Comparison of ENCODE assay signal across 11 cellular contexts in the genomic region with DNA sequence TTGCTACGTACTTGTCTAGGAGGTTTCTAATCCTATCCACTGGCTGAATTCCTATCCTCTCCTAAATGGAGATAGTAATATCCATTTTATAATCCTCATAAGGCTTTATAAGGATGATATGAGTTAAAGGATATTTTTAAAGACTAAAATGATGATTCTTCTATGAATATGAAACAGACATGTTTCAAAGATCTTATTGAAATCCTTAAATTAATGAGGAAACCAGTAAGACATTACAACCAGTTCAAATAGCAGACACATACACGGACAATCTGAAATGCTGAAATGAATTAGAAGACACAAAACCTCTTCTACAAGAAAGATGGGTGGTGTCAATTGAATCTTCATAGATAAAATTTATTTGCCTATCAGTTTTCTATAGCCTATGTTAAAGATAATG.
DNase-seq lines count a peak whose midpoint lies in the region; TF ChIP-seq lines count a peak whose summit lies in the region.
"Had no signal": no experiment of that assay in that cellular context is flagged by ENCODE, and none has a peak within 500 bp of the region (broad histone marks: within the 10 kb centered on the region; RNA-seq: fewer than 3 reads in every experiment).

No MANE protein-coding gene starts in this region.

- no peaks in the 10 kb centered on the region for H4K20me1 ChIP-seq in H9 (ENCODE audit: control insufficient read depth, insufficient read depth, insufficient read length)

- peak overlapping the region; percentile 50 for H3K27ac ChIP-seq in H9 (ENCODE audit: insufficient read length, low read depth, low read length)
- H3K27ac ChIP-seq in SK-N-MC = peak overlapping the region; percentile 57; the same call in 1 of the 2 replicates
- no peak overlapping the region for H3K27ac ChIP-seq in CD8-positive, alpha-beta memory T cell (ENCODE audit: low read depth, low read length)

- H3K27me3 ChIP-seq in H9 (ENCODE audit: insufficient read depth, low read length) = no peaks in the 10 kb centered on the region
- no peaks in the 10 kb centered on the region for H3K27me3 ChIP-seq in CD8-positive, alpha-beta memory T cell (ENCODE audit: insufficient read depth, low read length, poor library complexity, severe bottlenecking)

- H3K23me2 ChIP-seq in H9 (ENCODE audit: insufficient read length, low read depth, low read length, poor library complexity, severe bottlenecking) = no peaks in the 10 kb centered on the region

- H3K14ac ChIP-seq in H9 (ENCODE audit: insufficient read depth, low read length) = no peak overlapping the region

- H3K27ac Mint-ChIP-seq in H9 (peak overlapping the region; percentile 59 to 96 (median 90); a peak in 6 of 7 replicates), glutamatergic neuron (ENCODE audit: unreplicated experiment) (no peak overlapping the region), progenitor cell of endocrine pancreas (peak overlapping the region; percentile 82)
- no peak overlapping the region for H3K27ac Mint-ChIP-seq in CD8-positive, alpha-beta memory T cell

- no peaks in the 10 kb centered on the region for H3K36me3 ChIP-seq in SK-N-MC (ENCODE audit: insufficient read depth, low read length)
- no peaks in the 10 kb centered on the region for H3K36me3 ChIP-seq in CD8-positive, alpha-beta memory T cell (ENCODE audit: insufficient read depth, low read length)

- POLR2A ChIA-PET in CD8-positive, alpha-beta memory T cell (lab: Charles Lee) = no interaction called here

- no peak overlapping the region for H4K91ac ChIP-seq in H9 (ENCODE audit: insufficient read length, low read depth, low read length)

- no peak overlapping the region for H3K18ac ChIP-seq in H9 (ENCODE audit: insufficient read length, low read depth, low read length)

- no peak overlapping the region for H2BK12ac ChIP-seq in H9 (ENCODE audit: insufficient read length, low read depth, low read length)

- DNase-seq in H9 (no peak), SK-N-MC (ENCODE audit: low read depth, low spot score) (no peak), glutamatergic neuron (no peak), progenitor cell of endocrine pancreas (ENCODE audit: low spot score, unreplicated experiment) (no peak), C1 segment of cervical spinal cord (lab: John Stamatoyannopoulos, UW) (no peak), RKO (ENCODE audit: low spot score) (no peak), NCI-H748 (lab: John Stamatoyannopoulos, UW; ENCODE audit: unreplicated experiment) (no peak)
- DNase-seq in CD8-positive, alpha-beta memory T cell = no peak
- DNase-seq: CD4-positive, alpha-beta memory T cell; DMS79 treated with DMSO at 0.1 percent for 48 hours; NCI-H524 had no signal

- TF ChIP-seq CTCF in H9 (conservative IDR thresholded peaks at IDR 0.05) (no peak), glutamatergic neuron (IDR thresholded peaks at IDR 0.05; ENCODE audit: partially characterized antibody, unreplicated experiment) (no peak), progenitor cell of endocrine pancreas (IDR thresholded peaks at IDR 0.05; ENCODE audit: unreplicated experiment) (no peak)

- no peak overlapping the region for H3T11ph ChIP-seq in H9 (ENCODE audit: low read length)

- H3K4ac ChIP-seq in H9 (ENCODE audit: low read depth, low read length) = no peak overlapping the region; the same call in 1 of the 2 replicates

- no peak overlapping the region for H2BK20ac ChIP-seq in H9 (ENCODE audit: low read depth, low read length, poor library complexity, severe bottlenecking)

- H3K4me1 Mint-ChIP-seq in H9 (peaks cover 21% of the 10 kb centered on the region in 2 experiments), glutamatergic neuron (ENCODE audit: low read depth, unreplicated experiment) (peaks cover 1% of the 10 kb centered on the region), progenitor cell of endocrine pancreas (ENCODE audit: low read depth) (peaks cover 12% of the 10 kb centered on the region)
- H3K4me1 Mint-ChIP-seq in CD8-positive, alpha-beta memory T cell = peaks cover 0 to 22% (median 0%) of the 10 kb centered on the region in 3 donors

- H2BK5ac ChIP-seq in H9 (ENCODE audit: insufficient read length, low read length) = no peak overlapping the region

- H3K9me3 ChIP-seq in H9 (ENCODE audit: control insufficient read depth, low read depth, low read length) = no peaks in the 10 kb centered on the region
- no peaks in the 10 kb centered on the region for H3K9me3 ChIP-seq in SK-N-MC (ENCODE audit: low read depth, low read length)
- H3K9me3 ChIP-seq in CD8-positive, alpha-beta memory T cell (ENCODE audit: low read length) = no peaks in the 10 kb centered on the region

- H3K4me2 ChIP-seq in H9 (ENCODE audit: insufficient read depth, insufficient read length, low read length) = no peak overlapping the region

- H3K56ac ChIP-seq in H9 (ENCODE audit: insufficient read length, low read depth, low read length) = no peak overlapping the region

- H3K79me1 ChIP-seq in H9 (ENCODE audit: insufficient read depth, low read depth, low read length, poor library complexity, severe bottlenecking) = no peaks in the 10 kb centered on the region

- no peak overlapping the region for H3K23ac ChIP-seq in H9 (ENCODE audit: insufficient read length, low read depth, low read length)

- no CpG with 5 or more reads among the region's 2 CpGs for WGBS in H9 (ENCODE audit: extremely low coverage, insufficient read length, low lambda C conversion rate)

- H4K5ac ChIP-seq in H9 (ENCODE audit: insufficient read length, low read depth, low read length) = no peak overlapping the region

- no peak overlapping the region for H4K8ac ChIP-seq in H9 (replicated peaks; ENCODE audit: insufficient read length, low read depth, low read length)

- no peak overlapping the region for H2AFZ ChIP-seq in H9 (ENCODE audit: low read length)

- CTCF ChIA-PET in CD8-positive, alpha-beta memory T cell (lab: Charles Lee) = no interaction called here

- H3K4me3 Mint-ChIP-seq in H9 = no peak overlapping the region
- peak overlapping the region; percentile 51 for H3K4me3 Mint-ChIP-seq in glutamatergic neuron (ENCODE audit: unreplicated experiment)
- H3K4me3 Mint-ChIP-seq in progenitor cell of endocrine pancreas (ENCODE audit: low read depth) = no peak overlapping the region
- H3K4me3 Mint-ChIP-seq in CD8-positive, alpha-beta memory T cell = no peak overlapping the region
- H3K4me3 Mint-ChIP-seq: CD4-positive, alpha-beta memory T cell had no signal

- H3K27me3 Mint-ChIP-seq in H9 (ENCODE audit: low read depth) (no peaks in the 10 kb centered on the region), glutamatergic neuron (ENCODE audit: unreplicated experiment) (no peaks in the 10 kb centered on the region), progenitor cell of endocrine pancreas (no peaks in the 10 kb centered on the region)
- H3K27me3 Mint-ChIP-seq in CD8-positive, alpha-beta memory T cell = no peaks in the 10 kb centered on the region
- H3K27me3 Mint-ChIP-seq: CD4-positive, alpha-beta memory T cell had no signal

- H3K9me3 Mint-ChIP-seq in H9 (peaks cover 9 to 11% of the 10 kb centered on the region in 2 experiments; a peak in 4 of 5 replicates), glutamatergic neuron (ENCODE audit: unreplicated experiment) (no peaks in the 10 kb centered on the region), progenitor cell of endocrine pancreas (ENCODE audit: low read depth) (peaks cover 4% of the 10 kb centered on the region)
- peaks cover 0 to 4% (median 0%) of the 10 kb centered on the region in 5 donors for H3K9me3 Mint-ChIP-seq in CD8-positive, alpha-beta memory T cell

- H3K79me2 ChIP-seq in H9 (ENCODE audit: insufficient read depth, low read length) = no peaks in the 10 kb centered on the region

- no peak overlapping the region for H3K4me3 ChIP-seq in SK-N-MC
- H3K4me3 ChIP-seq in CD8-positive, alpha-beta memory T cell (ENCODE audit: low read length) = no peak overlapping the region

- peak overlapping the region; percentile 99 for H2AK5ac ChIP-seq in H9 (ENCODE audit: insufficient read length, low read length)

- H3K4me1 ChIP-seq in H9 (ENCODE audit: insufficient read depth, low read length) = peaks cover 9% of the 10 kb centered on the region
- H3K4me1 ChIP-seq in CD8-positive, alpha-beta memory T cell (ENCODE audit: insufficient read depth, low read length) = no peaks in the 10 kb centered on the region

- no peak overlapping the region for H2BK15ac ChIP-seq in H9 (ENCODE audit: low read depth, low read length)

- no peak overlapping the region for H3K9ac ChIP-seq in H9 (ENCODE audit: extremely low read depth, insufficient read length, low read length)
- no peak overlapping the region for H3K9ac ChIP-seq in SK-N-MC (ENCODE audit: insufficient read length)

- no peak overlapping the region for H2BK120ac ChIP-seq in H9 (ENCODE audit: low read depth, low read length, poor library complexity, severe bottlenecking)

- H3K36me3 Mint-ChIP-seq in H9 (ENCODE audit: insufficient read depth in 1 of 3, low read depth in 3 of 3) (peaks cover 10 to 13% (median 10%) of the 10 kb centered on the region in 3 experiments), glutamatergic neuron (ENCODE audit: unreplicated experiment) (peaks cover 4% of the 10 kb centered on the region), progenitor cell of endocrine pancreas (ENCODE audit: insufficient read depth) (peaks cover 1% of the 10 kb centered on the region)
- H3K36me3 Mint-ChIP-seq in CD8-positive, alpha-beta memory T cell = peaks cover 0 to 3% (median 0%) of the 10 kb centered on the region in 3 donors

Comparison
In these comparisons a context has a peak if more than half of its experiments do, and no peak if none do; other contexts are left out.
1. H3K27ac Mint-ChIP-seq: peak in H9 (3 of 3) and progenitor cell of endocrine pancreas (single experiment); none in glutamatergic neuron (single experiment) and CD8-positive, alpha-beta memory T cell (0 of 8).